ENCODE assay signal across 10 cellular contexts in genomic region chr1:224185208-224185607, GRCh38. TPM values are rescaled to one million over a fixed set of nuclear protein-coding genes. Genes with fewer than 3 reads are reported as not detected.
A peak's percentile ranks its signal among the peaks of the same experiment; 100 is the strongest.
DNase-seq lines count a peak whose midpoint lies in the region; ATAC-seq and TF ChIP-seq lines count a peak whose summit lies in the region.
"Had no signal": no experiment of that assay in that cellular context is flagged by ENCODE, and none has a peak within 500 bp of the region (broad histone marks: within the 10 kb centered on the region; RNA-seq: fewer than 3 reads in every experiment).

No MANE protein-coding gene starts in this region.

- no peak overlapping the region for H2BK5ac ChIP-seq in mesendoderm (ENCODE audit: low read length)

- H3K4me3 Mint-ChIP-seq in CD4-positive, alpha-beta memory T cell, result peak overlapping the region; percentile 89 to 94 (median 91)
- peak overlapping the region; percentile 96 for H3K4me3 Mint-ChIP-seq in activated naive CD8-positive, alpha-beta T cell treated with anti-CD3 and anti-CD28 coated beads, Interleukin-2, amount 10 ng/mL, durations not matched to agents 7 days and 5 days
- peak overlapping the region; percentile 88 for H3K4me3 Mint-ChIP-seq in nephron progenitor cell

- no peaks in the 10 kb centered on the region for H3K9me3 ChIP-seq in CD4-positive, alpha-beta memory T cell (ENCODE audit: control insufficient read depth in 1 of 2, low read length in 2 of 2)
- H3K9me3 ChIP-seq in HEK293 (ENCODE audit: control insufficient read depth, insufficient read depth, low read depth, low read length), result no peaks in the 10 kb centered on the region

- H3K79me2 ChIP-seq in mesendoderm (ENCODE audit: control insufficient read depth, insufficient read depth, low read length), result peaks cover 41% of the 10 kb centered on the region

- H3K9me3 Mint-ChIP-seq in CD4-positive, alpha-beta memory T cell, result peaks cover 0 to 4% (median 0%) of the 10 kb centered on the region in 8 donors
- H3K9me3 Mint-ChIP-seq in activated naive CD8-positive, alpha-beta T cell treated with anti-CD3 and anti-CD28 coated beads, Interleukin-2, amount 10 ng/mL, durations not matched to agents 7 days and 5 days, result no peaks in the 10 kb centered on the region
- H3K9me3 Mint-ChIP-seq in nephron progenitor cell, result peaks cover 16% of the 10 kb centered on the region

- no peak overlapping the region for H3K56ac ChIP-seq in mesendoderm (ENCODE audit: low read length)

- WGBS in mesendoderm (ENCODE audit: extremely low coverage, insufficient coverage, low lambda C conversion rate), result no CpG with 5 or more reads among the region's 8 CpGs

- no peak overlapping the region for H4K5ac ChIP-seq in mesendoderm (ENCODE audit: low read length)

- no peak overlapping the region for H3K18ac ChIP-seq in mesendoderm (ENCODE audit: low read length)

- no peak overlapping the region for H2AK5ac ChIP-seq in mesendoderm (ENCODE audit: low read length)

- H3K4me1 ChIP-seq in CD4-positive, alpha-beta memory T cell (ENCODE audit: insufficient read depth, low read length), result peaks cover 75% of the 10 kb centered on the region
- H3K4me1 ChIP-seq in HEK293 (ENCODE audit: control insufficient read depth, insufficient read depth, low read length), result peaks cover 3% of the 10 kb centered on the region; the same call in 1 of the 2 replicates
- H3K4me1 ChIP-seq in mesendoderm (ENCODE audit: control insufficient read depth, low read depth, low read length), result no peaks in the 10 kb centered on the region

- H3K23ac ChIP-seq in mesendoderm (ENCODE audit: low read length), result no peak overlapping the region

- H3K4me2 ChIP-seq in mesendoderm (ENCODE audit: low read length), result no peak overlapping the region

- no peak for ATAC-seq in activated naive CD8-positive, alpha-beta T cell treated with anti-CD3 and anti-CD28 coated beads, Interleukin-2, amount 10 ng/mL, durations not matched to agents 7 days and 5 days (ENCODE audit: low read depth)

- H3K4ac ChIP-seq in mesendoderm (ENCODE audit: low read depth, low read length), result no peak overlapping the region

- no peak overlapping the region for H4K8ac ChIP-seq in mesendoderm (ENCODE audit: low read depth, low read length)

- peaks cover 14 to 42% of the 10 kb centered on the region in 2 donors for H3K36me3 Mint-ChIP-seq in CD4-positive, alpha-beta memory T cell
- peaks cover 50% of the 10 kb centered on the region for H3K36me3 Mint-ChIP-seq in activated naive CD8-positive, alpha-beta T cell treated with anti-CD3 and anti-CD28 coated beads, Interleukin-2, amount 10 ng/mL, durations not matched to agents 7 days and 5 days
- H3K36me3 Mint-ChIP-seq in nephron progenitor cell (ENCODE audit: low read depth), result peaks cover 49% of the 10 kb centered on the region

- H3K27ac Mint-ChIP-seq in CD4-positive, alpha-beta memory T cell, result peak overlapping the region; percentile 48 to 92 (median 83)
- H3K27ac Mint-ChIP-seq in activated naive CD8-positive, alpha-beta T cell treated with anti-CD3 and anti-CD28 coated beads, Interleukin-2, amount 10 ng/mL, durations not matched to agents 7 days and 5 days, result peak overlapping the region; percentile 88
- H3K27ac Mint-ChIP-seq in nephron progenitor cell, result no peak overlapping the region

- no peak for DNase-seq in CD4-positive, alpha-beta memory T cell
- no peak for DNase-seq in activated naive CD8-positive, alpha-beta T cell treated with anti-CD3 and anti-CD28 coated beads, Interleukin-2, amount 10 ng/mL, durations not matched to agents 7 days and 5 days
- DNase-seq in nephron progenitor cell (no peak), A172 (ENCODE audit: low spot score) (no peak), mesendoderm (no peak), 8988T (no peak)
- DNase-seq: GF-D8, NCI-H1417, occipital lobe had no signal

- no peak overlapping the region for H3K9ac ChIP-seq in mesendoderm (ENCODE audit: low read length)

- no peak for TF ChIP-seq CTCF in HEK293 (tag by site-specific recombination; IDR thresholded peaks at IDR 0.05)
- TF ChIP-seq CTCF in nephron progenitor cell (IDR thresholded peaks at IDR 0.05), result no peak

- H2BK120ac ChIP-seq in mesendoderm (ENCODE audit: low read depth, low read length), result no peak overlapping the region

- no peaks in the 10 kb centered on the region for H3K27me3 ChIP-seq in CD4-positive, alpha-beta memory T cell (ENCODE audit: insufficient read depth, low read length)
- H3K27me3 ChIP-seq in mesendoderm (ENCODE audit: insufficient read depth, low read length, poor library complexity), result no peaks in the 10 kb centered on the region

- peaks cover 9% of the 10 kb centered on the region for H3K36me3 ChIP-seq in CD4-positive, alpha-beta memory T cell (ENCODE audit: insufficient read depth, low read length)
- H3K36me3 ChIP-seq in HEK293 (ENCODE audit: control insufficient read depth in 2 of 2, insufficient read depth in 1 of 2, low read length in 2 of 2) (peaks cover 38 to 43% of the 10 kb centered on the region in 2 experiments), mesendoderm (ENCODE audit: control insufficient read depth, insufficient read depth, low read length) (no peaks in the 10 kb centered on the region)

- peaks cover 36 to 73% (median 53%) of the 10 kb centered on the region in 4 donors for H3K4me1 Mint-ChIP-seq in CD4-positive, alpha-beta memory T cell
- H3K4me1 Mint-ChIP-seq in activated naive CD8-positive, alpha-beta T cell treated with anti-CD3 and anti-CD28 coated beads, Interleukin-2, amount 10 ng/mL, durations not matched to agents 7 days and 5 days, result peaks cover 56% of the 10 kb centered on the region
- peaks cover 37% of the 10 kb centered on the region for H3K4me1 Mint-ChIP-seq in nephron progenitor cell

- H3K27ac ChIP-seq in CD4-positive, alpha-beta memory T cell (ENCODE audit: low read depth, low read length), result no peak overlapping the region
- H3K27ac ChIP-seq in HEK293 (ENCODE audit: extremely low read depth, low read depth, low read length) (peak overlapping the region; percentile 32; the same call in 1 of the 2 replicates), mesendoderm (ENCODE audit: low read depth, low read length) (no peak overlapping the region)

- no peak overlapping the region for H2BK15ac ChIP-seq in mesendoderm (replicated peaks; ENCODE audit: low read depth)

- no peaks in the 10 kb centered on the region for H3K27me3 Mint-ChIP-seq in CD4-positive, alpha-beta memory T cell
- H3K27me3 Mint-ChIP-seq in activated naive CD8-positive, alpha-beta T cell treated with anti-CD3 and anti-CD28 coated beads, Interleukin-2, amount 10 ng/mL, durations not matched to agents 7 days and 5 days, result no peaks in the 10 kb centered on the region
- H3K27me3 Mint-ChIP-seq in nephron progenitor cell (ENCODE audit: low read depth, poor library complexity), result peaks cover 7% of the 10 kb centered on the region

- CTCF ChIA-PET in CD4-positive, alpha-beta memory T cell (lab: Charles Lee; ENCODE audit: partially characterized antibody), result interaction anchor here (1.1 to 1.2 kb wide), 3 partner anchors 12 to 107 kb away, joined by 3 read pairs; no protein-coding TSS in a partner anchor
- CTCF ChIA-PET in HEK293 (lab: Yijun Ruan, JAX), result interaction anchor here (0.6 to 1.7 kb wide), 3 partner anchors 11 to 49 kb away, joined by 4 read pairs; no protein-coding TSS in a partner anchor

- POLR2A ChIA-PET in CD4-positive, alpha-beta memory T cell (lab: Charles Lee; ENCODE audit: partially characterized antibody), result interaction anchor here (1.0 to 4.7 kb wide), 2 partner anchors 9 to 349 kb away, joined by 3 to 40 read pairs; no protein-coding TSS in a partner anchor
- POLR2A ChIA-PET in HEK293 (lab: Yijun Ruan, JAX), result interaction anchor here (0.5 to 4.0 kb wide), 4 partner anchors 7 to 47 kb away, joined by 3 to 40 read pairs (median 4); no protein-coding TSS in a partner anchor
- POLR2A ChIA-PET in activated naive CD8-positive, alpha-beta T cell treated with anti-CD3 and anti-CD28 coated beads, Interleukin-2, amount 10 ng/mL, durations not matched to agents 7 days and 5 days (lab: Charles Lee), result interaction anchor here (1.0 kb wide), 2 partner anchors 16 to 77 kb away, joined by 3 to 4 read pairs; no protein-coding TSS in a partner anchor

- H3K79me1 ChIP-seq in mesendoderm (ENCODE audit: low read length), result peaks cover 6% of the 10 kb centered on the region

- no peak overlapping the region for H3K4me3 ChIP-seq in CD4-positive, alpha-beta memory T cell (ENCODE audit: low read length in 2 of 2)
- no peak overlapping the region for H3K4me3 ChIP-seq in HEK293 (ENCODE audit: low read depth, low read length)
- H3K4me3 ChIP-seq in mesendoderm (ENCODE audit: low read length), result no peak overlapping the region

- intact Hi-C loops in CD4-positive, alpha-beta memory T cell (cut with micrococcal nuclease), result loop anchor here (10.0 kb wide), 2 partner anchors 60 to 340 kb away; partner anchors contain the start of gene TP53BP2

TF ChIP-seq in HEK293, 187 proteins besides CTCF, POLR2A, EP300 and RAD21 (continues in another document):
- no peak for TF ChIP-seq SP3 (tag by site-specific recombination; IDR thresholded peaks at IDR 0.05)
- TF ChIP-seq ZNF121 (tag by site-specific recombination; IDR thresholded peaks at IDR 0.05), result peak; percentile 62; the same call in 1 of the 2 replicates
- peak; percentile 71 for TF ChIP-seq ZNF600 (tag by site-specific recombination; IDR thresholded peaks at IDR 0.05)
- 0 out of 2 replicates have a peak, but pooled peaks have one; percentile 20 for TF ChIP-seq HIC1 (tag by site-specific recombination; IDR thresholded peaks at IDR 0.05)

RNA-seq across cellular contexts. Expression of gene DEGS1, which starts 2.2 kb away (rescaled TPM):
- 10 to 100 TPM; 58.5 TPM for total RNA-seq in CD4-positive, alpha-beta memory T cell
- polyA plus RNA-seq in CD4-positive, alpha-beta memory T cell, result 100 to 1,000 TPM; 135 to 137 TPM
- 10 to 100 TPM; 63.8 to 65.8 TPM for total RNA-seq in activated naive CD8-positive, alpha-beta T cell treated with anti-CD3 and anti-CD28 coated beads, Interleukin-2, amount 10 ng/mL, durations not matched to agents 7 days and 5 days
- total RNA-seq in A172 (2014; rRNA removed; shearing (Covaris generic)), result 151 and 198 TPM in 2 replicates
- polyA plus RNA-seq in mesendoderm (2013, experiment 1 of 2), result 31.0 TPM
- polyA plus RNA-seq in mesendoderm (2013, experiment 2 of 2), result 31.1 TPM
